Comparison of ENCODE assay signal across 15 cellular contexts in the genomic region with DNA sequence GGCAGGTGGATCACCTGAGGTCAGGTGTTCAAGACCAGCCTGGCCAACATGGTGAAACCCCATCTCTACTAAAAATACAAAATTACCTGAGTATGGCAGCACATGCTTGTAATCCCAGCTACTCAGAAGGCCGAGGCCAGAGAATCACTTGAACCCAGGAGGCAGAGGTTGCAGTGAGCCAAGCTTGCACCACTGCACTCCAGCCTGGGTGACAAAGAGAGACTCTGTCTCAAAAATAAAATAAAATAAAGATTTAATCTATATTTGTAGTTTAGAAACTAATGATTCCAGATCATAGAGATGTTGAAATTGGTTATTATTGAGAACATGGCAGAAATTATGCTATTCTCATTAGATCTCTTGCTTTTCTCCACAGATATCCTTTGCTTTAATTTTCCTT. TPM values are rescaled to one million over a fixed set of nuclear protein-coding genes. Genes with fewer than 3 reads are reported as not detected.
"Had no signal": no experiment of that assay in that cellular context is flagged by ENCODE, and none has a peak within 500 bp of the region (broad histone marks: within the 10 kb centered on the region; RNA-seq: fewer than 3 reads in every experiment).

A gene (plus strand): TSS at position 301 of the 400 bp plus-strand sequence.

RNA-seq across cellular contexts. Expression of the gene that starts here (rescaled TPM):
- total RNA-seq: stomach, subcutaneous adipose tissue, suprapubic skin, temporal lobe, testis, thoracic aorta, thyroid gland, tibial nerve, transverse colon, upper lobe of left lung, upper lobe of right lung, ureter, urinary bladder, uterus, vagina had no signal
- polyA plus RNA-seq: stomach, urinary bladder had no signal
